In the genomic region with DNA sequence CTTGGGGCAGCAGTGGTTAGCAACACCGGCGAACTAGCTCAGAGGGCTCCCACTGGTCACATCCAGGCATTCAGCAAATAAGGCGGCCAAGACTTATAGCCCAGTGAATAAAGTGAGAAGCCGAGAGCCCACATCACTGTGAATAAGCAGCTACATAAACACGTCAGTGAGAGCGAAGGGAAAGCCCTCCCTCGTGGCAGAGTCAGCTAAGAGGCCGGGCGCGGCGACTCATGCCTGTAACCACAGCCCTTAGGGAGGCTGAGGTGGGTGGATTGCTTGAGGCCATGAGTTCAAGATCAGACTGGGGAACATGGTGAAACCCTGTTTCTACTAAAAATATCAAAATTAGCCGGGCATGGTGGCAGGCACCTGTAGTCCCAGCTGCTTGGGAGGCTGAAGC, we compare ENCODE assay signal across 11 cellular contexts.
A peak's percentile ranks its signal among the peaks of the same experiment; 100 is the strongest.
DNase-seq lines count a peak whose midpoint lies in the region; ATAC-seq and TF ChIP-seq lines count a peak whose summit lies in the region.
"Had no signal": no experiment of that assay in that cellular context is flagged by ENCODE, and none has a peak within 500 bp of the region (broad histone marks: within the 10 kb centered on the region; RNA-seq: fewer than 3 reads in every experiment).

No MANE protein-coding gene starts in this region.

- ATAC-seq in HG03571 (IDR thresholded peaks at IDR 0.05; ENCODE audit: unreplicated experiment): no peak
- ATAC-seq: K562, Panc1, psoas muscle had no signal

- no peak for TF ChIP-seq CTCF in coronary artery (IDR thresholded peaks at IDR 0.05)

- H3K27ac ChIP-seq in coronary artery: no peak overlapping the region
- H3K27ac ChIP-seq: psoas muscle had no signal

- H3K4me3 ChIP-seq in coronary artery: no peak overlapping the region
- H3K4me3 ChIP-seq: K562, psoas muscle had no signal

- DNase-seq in HK-2 (ENCODE audit: unreplicated experiment) (peak; percentile 55), fibroblast of gingiva (ENCODE audit: low read depth) (peak; percentile 22), inferior parietal cortex (ENCODE audit: extremely low spot score) (no peak), KG1 (lab: John Stamatoyannopoulos, UW) (no peak), coronary artery (ENCODE audit: low spot score) (no peak)
- peak; percentile 76 for DNase-seq in activated CD8-positive, alpha-beta memory T cell treated with anti-CD3 and anti-CD28 coated beads for 24 hours
- DNase-seq in stimulated activated CD8-positive, alpha-beta memory T cell treated with anti-CD3 and anti-CD28 coated beads, Interleukin-15, amount 100 ng/mL, for 48 hours (ENCODE audit: low read depth in 2 of 2): peak; percentile 69 to 72
- DNase-seq: psoas muscle had no signal

Comparison
In these comparisons a context has a peak if more than half of its experiments do, and no peak if none do; other contexts are left out.
1. DNase-seq: peak in HK-2 (single experiment), activated CD8-positive, alpha-beta memory T cell treated with anti-CD3 and anti-CD28 coated beads for 24 hours (single experiment), fibroblast of gingiva (single experiment) and stimulated activated CD8-positive, alpha-beta memory T cell treated with anti-CD3 and anti-CD28 coated beads, Interleukin-15, amount 100 ng/mL, for 48 hours (2 of 2); none in inferior parietal cortex (single experiment), KG1 (single experiment) and coronary artery (single experiment).